Comparison of ENCODE assay signal across 20 cellular contexts in genomic region chr11:64351136-64351631, GRCh38. TPM values are rescaled to one million over a fixed set of nuclear protein-coding genes. Genes with fewer than 3 reads are reported as not detected.
A peak's percentile ranks its signal among the peaks of the same experiment; 100 is the strongest.
DNase-seq lines count a peak whose midpoint lies in the region; ATAC-seq, FAIRE-seq and TF ChIP-seq lines count a peak whose summit lies in the region.
"Had no signal": no experiment of that assay in that cellular context is flagged by ENCODE, and none has a peak within 500 bp of the region (broad histone marks: within the 10 kb centered on the region; RNA-seq: fewer than 3 reads in every experiment).

No MANE protein-coding gene starts in this region.

- TF ChIP-seq EP300 in HepG2 (IDR thresholded peaks at IDR 0.05; ENCODE audit: low read depth in 2 of 2, low read length in 2 of 2) = no peak
- TF ChIP-seq EP300 in HepG2 (CRISPR knock-in tag; IDR thresholded peaks at IDR 0.05; ENCODE audit: borderline replicate concordance) = no peak

- no peak for TF ChIP-seq RAD21 in HepG2 (CRISPR knock-in tag; IDR thresholded peaks at IDR 0.05)

- no peaks in the 10 kb centered on the region for H3K9me2 ChIP-seq in GM23338 (ENCODE audit: insufficient read depth)

- H3F3A ChIP-seq in GM23338 (replicated peaks; ENCODE audit: low read depth) = 0 out of 2 replicates have a peak, but pooled peaks cover 6% of the 10 kb centered on the region

- no peak overlapping the region for H3K9ac ChIP-seq in HepG2 (ENCODE audit: insufficient read depth, low read depth, low read length)
- H3K9ac ChIP-seq: KMS-11 had no signal

- no peaks in the 10 kb centered on the region; the same call in 2 of the 3 replicates for H3K36me3 Mint-ChIP-seq in GM23338 (ENCODE audit: low read depth)

- H3K4me2 ChIP-seq in HepG2 (ENCODE audit: low read depth, low read length) (no peak overlapping the region), GM23338 (no peak overlapping the region)
- H3K4me2 ChIP-seq: KMS-11 had no signal

- TF ChIP-seq CTCF in HepG2 (CRISPR knock-in tag; IDR thresholded peaks at IDR 0.05) (no peak), right lobe of liver (IDR thresholded peaks at IDR 0.05) (no peak), VCaP (conservative IDR thresholded peaks at IDR 0.05) (no peak), mucosa of descending colon (IDR thresholded peaks at IDR 0.05) (no peak), tibial artery (IDR thresholded peaks at IDR 0.05) (no peak), testis (IDR thresholded peaks at IDR 0.05) (no peak), GM23338 (conservative IDR thresholded peaks at IDR 0.05; ENCODE audit: low read depth in 2 of 2) (no peak)

- TF ChIP-seq POLR2A in HepG2 (IDR thresholded peaks at IDR 0.05; ENCODE audit: insufficient read depth in 1 of 2, low read depth in 2 of 2, low read length in 2 of 2) (no peak), right lobe of liver (IDR thresholded peaks at IDR 0.05) (no peak), testis (IDR thresholded peaks at IDR 0.05) (no peak)

- H3K4me1 Mint-ChIP-seq in GM23338 = peaks cover 7% of the 10 kb centered on the region

- H3K4me1 ChIP-seq in HepG2 (ENCODE audit: insufficient read depth, low read length) (peaks cover 45% of the 10 kb centered on the region), right lobe of liver (peaks cover 0 to 14% (median 0%) of the 10 kb centered on the region in 4 donors), mucosa of descending colon (ENCODE audit: low read depth) (no peaks in the 10 kb centered on the region), tibial artery (peaks cover 0 to 19% (median 10%) of the 10 kb centered on the region in 4 donors), testis (peaks cover 17% of the 10 kb centered on the region), GM23338 (ENCODE audit: insufficient read depth) (peaks cover 7% of the 10 kb centered on the region; the same call in 1 of the 2 replicates)
- H3K4me1 ChIP-seq: BE2C had no signal

- peaks cover 2 to 26% of the 10 kb centered on the region in 2 experiments; a peak in 3 of 5 replicates for H3K27me3 ChIP-seq in HepG2 (ENCODE audit: control insufficient read depth in 1 of 2, insufficient read depth in 2 of 2, low read length in 2 of 2)
- no peaks in the 10 kb centered on the region for H3K27me3 ChIP-seq in right lobe of liver
- no peaks in the 10 kb centered on the region for H3K27me3 ChIP-seq in tibial artery
- no peaks in the 10 kb centered on the region for H3K27me3 ChIP-seq in testis
- no peaks in the 10 kb centered on the region for H3K27me3 ChIP-seq in GM23338 (ENCODE audit: insufficient read depth)
- H3K27me3 ChIP-seq: BE2C had no signal

- no peak overlapping the region for H3K27ac Mint-ChIP-seq in GM23338

- CTCF ChIA-PET in HepG2 (lab: Yijun Ruan, JAX; ENCODE audit: low intra/inter-chr PET ratio, low total read pairs) = no interaction called here

- no peak overlapping the region for H3K4me3 Mint-ChIP-seq in GM23338
- H3K4me3 Mint-ChIP-seq: CD8-positive, alpha-beta T cell had no signal

- H3K4me3 ChIP-seq in HepG2 (replicated peaks in 1 of 3; ENCODE audit: insufficient read depth in 1 of 3, low read depth in 2 of 3, low read length in 3 of 3) (no peak overlapping the region), right lobe of liver (no peak overlapping the region), mucosa of descending colon (no peak overlapping the region), tibial artery (no peak overlapping the region), testis (no peak overlapping the region), GM23338 (no peak overlapping the region)

- H3K79me2 ChIP-seq in HepG2 (ENCODE audit: insufficient read depth, low read length) = no peaks in the 10 kb centered on the region
- no peaks in the 10 kb centered on the region for H3K79me2 ChIP-seq in GM23338 (replicated peaks; ENCODE audit: insufficient read depth)

- no peaks in the 10 kb centered on the region for H4K20me1 ChIP-seq in HepG2 (ENCODE audit: insufficient read depth, low read length)
- no peaks in the 10 kb centered on the region for H4K20me1 ChIP-seq in GM23338 (replicated peaks; ENCODE audit: insufficient read depth)

- no peak overlapping the region for H3K27ac ChIP-seq in HepG2 (ENCODE audit: extremely low read length, insufficient read depth, low read length)
- no peak overlapping the region for H3K27ac ChIP-seq in right lobe of liver
- peak overlapping the region; percentile 4; the same call in 1 of the 2 replicates for H3K27ac ChIP-seq in VCaP
- no peak overlapping the region for H3K27ac ChIP-seq in tibial artery
- H3K27ac ChIP-seq in testis = no peak overlapping the region
- H3K27ac ChIP-seq in GM23338 (ENCODE audit: low read depth) = no peak overlapping the region
- H3K27ac ChIP-seq: KMS-11 had no signal

- DNase-seq in HepG2 (ENCODE audit: low spot score) = no peak
- DNase-seq in right lobe of liver = no peak
- DNase-seq in mucosa of descending colon = peak in 2 of 3 donors; percentile 2 to 25
- DNase-seq in tibial artery = no peak
- no peak for DNase-seq in testis
- no peak for DNase-seq in GM23338 (ENCODE audit: low spot score)
- no peak for DNase-seq in NCI-H446 treated with DMSO at 0.1 percent for 48 hours (lab: John Stamatoyannopoulos, UW)
- DNase-seq: BE2C; CD8-positive, alpha-beta T cell; GOT3; MV-4-11; NCI-H1694 treated with DMSO at 0.1 percent for 48 hours; NCI-H510A treated with DMSO at 0.1 percent for 48 hours; NCI-H774; SIG-M5 had no signal

- H3K9me3 Mint-ChIP-seq in GM23338 = no peaks in the 10 kb centered on the region
- H3K9me3 Mint-ChIP-seq: CD8-positive, alpha-beta T cell had no signal

- H2AFZ ChIP-seq in HepG2 (ENCODE audit: low read length) (no peak overlapping the region), GM23338 (no peak overlapping the region)

- H3K36me3 ChIP-seq in HepG2 (replicated peaks in 1 of 2; ENCODE audit: control insufficient read depth in 1 of 2, insufficient read depth in 2 of 2, low read length in 2 of 2) = no peaks in the 10 kb centered on the region
- no peaks in the 10 kb centered on the region for H3K36me3 ChIP-seq in right lobe of liver
- no peaks in the 10 kb centered on the region for H3K36me3 ChIP-seq in mucosa of descending colon (ENCODE audit: low read depth)
- H3K36me3 ChIP-seq in tibial artery = no peaks in the 10 kb centered on the region
- no peaks in the 10 kb centered on the region for H3K36me3 ChIP-seq in testis (ENCODE audit: low read depth, missing control alignments)
- H3K36me3 ChIP-seq in GM23338 (ENCODE audit: insufficient read depth) = no peaks in the 10 kb centered on the region
- H3K36me3 ChIP-seq: BE2C had no signal

- no peak for FAIRE-seq in HepG2 (lab: Jason Lieb, UNC)
- FAIRE-seq: D721Med, GM12892, GM18507 had no signal

- intact Hi-C loops in HepG2 (cut with micrococcal nuclease; ENCODE audit: unreplicated experiment) (no loop called here), right lobe of liver (cut with DNase I) (no loop called here), mucosa of descending colon (cut with DNase I, micrococcal nuclease) (no loop called here), tibial artery (cut with DNase I; ENCODE audit: low total_unique reads) (no loop called here), testis (cut with DNase I; ENCODE audit: low total_unique reads) (no loop called here)

- POLR2A ChIA-PET in HepG2 (lab: Yijun Ruan, JAX) = no interaction called here

- ATAC-seq in HepG2 (no peak), right lobe of liver (no peak), mucosa of descending colon (no peak), GM23338 (no peak)
- ATAC-seq: CD8-positive, alpha-beta T cell had no signal

- WGBS in HepG2 (ENCODE audit: low lambda C conversion rate) = 71% methylated on average over 10 of the region's 18 CpGs
- WGBS in right lobe of liver (ENCODE audit: insufficient coverage, low coverage, low lambda C conversion rate, missing lambda C conversion rate) = no CpG with 5 or more reads among the region's 18 CpGs
- 90 to 97% methylated on average over 10 to 18 of the region's 18 CpGs for WGBS in testis, 2 donors

- H3K27me3 Mint-ChIP-seq in GM23338 (ENCODE audit: insufficient read depth, low read depth, poor library complexity) = peaks cover 13% of the 10 kb centered on the region

- in situ Hi-C loops in HepG2 (cut with HindIII; ENCODE audit: extremely low pct_ligation_motif_present, low pct_unique_long_range_greater_than_20kb) = no loop called here

- no TSS peak for BruUV-seq in HepG2 (replicated peaks; lab: Mats Ljungman, UMichigan)

- H3K9me3 ChIP-seq in HepG2 (ENCODE audit: low read length) = no peaks in the 10 kb centered on the region
- no peaks in the 10 kb centered on the region for H3K9me3 ChIP-seq in right lobe of liver
- no peaks in the 10 kb centered on the region for H3K9me3 ChIP-seq in mucosa of descending colon
- no peaks in the 10 kb centered on the region for H3K9me3 ChIP-seq in tibial artery
- H3K9me3 ChIP-seq in testis = no peaks in the 10 kb centered on the region
- H3K9me3 ChIP-seq: BE2C had no signal

RNA-seq across cellular contexts. Expression of gene RPS6KA4, which starts 7.8 kb away (rescaled TPM):
- 8.9 and 14.2 TPM in 2 replicates for total RNA-seq in HepG2 (2016; rRNA removed; fragmentation: Illumina TruSeq; extraction: Trizol)
- 3.2 and 3.4 TPM in 2 replicates for total RNA-seq in HepG2 (2016; cell fraction: cytosol; rRNA removed; fragmentation: Illumina TruSeq; extraction: Trizol; ENCODE audit: low read depth)
- 7.2 and 13.5 TPM in 2 replicates for total RNA-seq in HepG2 (2016; cell fraction: insoluble cytoplasmic fraction; rRNA removed; fragmentation: Illumina TruSeq; extraction: Trizol)
- total RNA-seq in HepG2 (2016; cell fraction: membrane; rRNA removed; fragmentation: Illumina TruSeq; extraction: Trizol) = 9.3 and 10.1 TPM in 2 replicates
- total RNA-seq in HepG2 (2016; cell fraction: nucleus; rRNA removed; fragmentation: Illumina TruSeq; extraction: Trizol) = 9.5 and 11.5 TPM in 2 replicates
- 8.9 and 12.2 TPM in 2 replicates for polyA plus RNA-seq in HepG2 (2011; rRNA removed)
- polyA plus RNA-seq in HepG2 (2011; cell fraction: cytosol; rRNA removed) = 7.1 and 9.1 TPM in 2 replicates
- polyA plus RNA-seq in HepG2 (2011; cell fraction: nucleus; rRNA removed) = 37.0 and 38.2 TPM in 2 replicates
- polyA plus RNA-seq in HepG2 (2012) = 5.8 and 12.8 TPM in 2 replicates
- polyA plus RNA-seq in HepG2 (2016; cell fraction: cytosol; fragmentation: Illumina TruSeq; extraction: Trizol; ENCODE audit: low read depth) = 3.1 and 3.8 TPM in 2 replicates
- polyA plus RNA-seq in HepG2 (2016; cell fraction: insoluble cytoplasmic fraction; fragmentation: Illumina TruSeq; extraction: Trizol; ENCODE audit: low read depth) = 10.0 and 10.2 TPM in 2 replicates
- 6.7 and 8.9 TPM in 2 replicates for polyA plus RNA-seq in HepG2 (2016; cell fraction: membrane; fragmentation: Illumina TruSeq; extraction: Trizol; ENCODE audit: low read depth)
- polyA plus RNA-seq in HepG2 (2016; cell fraction: nucleus; fragmentation: Illumina TruSeq; extraction: Trizol; ENCODE audit: insufficient read depth, low read depth) = 19.2 and 21.5 TPM in 2 replicates
- polyA minus RNA-seq in HepG2 (2011; rRNA and poly(A)+ RNA removed; ENCODE audit: low replicate concordance) = 25.7 and 70.4 TPM in 2 replicates
- polyA minus RNA-seq in HepG2 (2011; cell fraction: cytosol; rRNA and poly(A)+ RNA removed) = 8.2 and 8.6 TPM in 2 replicates
- 13.4 and 15.9 TPM in 2 replicates for polyA minus RNA-seq in HepG2 (2011; cell fraction: nucleus; rRNA and poly(A)+ RNA removed)
- total RNA-seq in right lobe of liver = 10 to 100 TPM in 3 of 6 experiments, 1 to 10 TPM in 3; 6.6 to 17.9 (median 10.3) TPM
- 10 to 100 TPM; 33.6 to 39.8 (median 36.5) TPM for total RNA-seq in mucosa of descending colon
- total RNA-seq in testis = 10 to 100 TPM; 15.6 TPM
- 9.2 TPM for polyA plus RNA-seq in testis (ENCODE audit: insufficient read depth, low read depth, low replicate concordance)
- 18.6 and 19.9 TPM in 2 replicates for total RNA-seq in GM23338 (2014; rRNA removed; shearing (Covaris generic))
- 3.5 and 4.1 TPM in 2 replicates for polyA plus RNA-seq in GM23338 (2016; fragmentation: Nextera tagmentation; extraction: Ambion mirVana)

RNA-seq across cellular contexts. Expression of gene CCDC88B, which starts 11.2 kb away (rescaled TPM):
- 4.8 and 5.2 TPM in 2 replicates for total RNA-seq in HepG2 (2016; rRNA removed; fragmentation: Illumina TruSeq; extraction: Trizol)
- 0.79 and 2.6 TPM in 2 replicates for total RNA-seq in HepG2 (2016; cell fraction: cytosol; rRNA removed; fragmentation: Illumina TruSeq; extraction: Trizol; ENCODE audit: low read depth)
- 4.5 and 6.0 TPM in 2 replicates for total RNA-seq in HepG2 (2016; cell fraction: insoluble cytoplasmic fraction; rRNA removed; fragmentation: Illumina TruSeq; extraction: Trizol)
- total RNA-seq in HepG2 (2016; cell fraction: membrane; rRNA removed; fragmentation: Illumina TruSeq; extraction: Trizol) = 2.3 and 3.5 TPM in 2 replicates
- total RNA-seq in HepG2 (2016; cell fraction: nucleus; rRNA removed; fragmentation: Illumina TruSeq; extraction: Trizol) = 1.6 and 4.1 TPM in 2 replicates
- 3.6 and 5.2 TPM in 2 replicates for polyA plus RNA-seq in HepG2 (2011; rRNA removed)
- 3.3 and 7.3 TPM in 2 replicates for polyA plus RNA-seq in HepG2 (2011; cell fraction: cytosol; rRNA removed)
- 5.2 and 5.4 TPM in 2 replicates for polyA plus RNA-seq in HepG2 (2011; cell fraction: nucleus; rRNA removed)
- 3.7 and 4.5 TPM in 2 replicates for polyA plus RNA-seq in HepG2 (2012)
- 2.2 and 3.7 TPM in 2 replicates for polyA plus RNA-seq in HepG2 (2016; cell fraction: cytosol; fragmentation: Illumina TruSeq; extraction: Trizol; ENCODE audit: low read depth)
- 5.2 and 6.7 TPM in 2 replicates for polyA plus RNA-seq in HepG2 (2016; cell fraction: insoluble cytoplasmic fraction; fragmentation: Illumina TruSeq; extraction: Trizol; ENCODE audit: low read depth)
- polyA plus RNA-seq in HepG2 (2016; cell fraction: membrane; fragmentation: Illumina TruSeq; extraction: Trizol; ENCODE audit: low read depth) = 1.4 and 2.3 TPM in 2 replicates
- 3.9 and 4.5 TPM in 2 replicates for polyA plus RNA-seq in HepG2 (2016; cell fraction: nucleus; fragmentation: Illumina TruSeq; extraction: Trizol; ENCODE audit: insufficient read depth, low read depth)
- polyA minus RNA-seq in HepG2 (2011; rRNA and poly(A)+ RNA removed; ENCODE audit: low replicate concordance) = 2.7 and 7.5 TPM in 2 replicates
- 1.1 and 1.8 TPM in 2 replicates for polyA minus RNA-seq in HepG2 (2011; cell fraction: cytosol; rRNA and poly(A)+ RNA removed)
- polyA minus RNA-seq in HepG2 (2011; cell fraction: nucleus; rRNA and poly(A)+ RNA removed) = 1.5 and 3.2 TPM in 2 replicates
- 10 to 100 TPM in 1 of 6 experiments, 1 to 10 TPM in 5; 2.4 to 10.6 (median 4.9) TPM for total RNA-seq in right lobe of liver
- total RNA-seq in mucosa of descending colon = 10 to 100 TPM; 13.4 to 32.5 (median 28.8) TPM
- 10 to 100 TPM; 16.6 to 23.5 TPM for total RNA-seq in testis
- polyA plus RNA-seq in testis (ENCODE audit: insufficient read depth, low read depth, low replicate concordance) = 28.5 TPM
- 12.1 and 12.3 TPM in 2 replicates for total RNA-seq in GM23338 (2014; rRNA removed; shearing (Covaris generic))
- 5.9 and 6.8 TPM in 2 replicates for polyA plus RNA-seq in GM23338 (2016; fragmentation: Nextera tagmentation; extraction: Ambion mirVana)

RNA-seq across cellular contexts. Expression of gene PRDX5, which starts 33.3 kb away (rescaled TPM):
- total RNA-seq in HepG2 (2016; rRNA removed; fragmentation: Illumina TruSeq; extraction: Trizol) (215 and 266 TPM in 2 replicates), right lobe of liver (100 to 1,000 TPM in 2 of 6 experiments, 10 to 100 TPM in 4; 84.0 to 172 (median 89.3) TPM), mucosa of descending colon (100 to 1,000 TPM; 159 to 512 (median 353) TPM), testis (100 to 1,000 TPM; 189 to 271 TPM)
- 189 and 238 TPM in 2 replicates for total RNA-seq in HepG2 (2016; cell fraction: cytosol; rRNA removed; fragmentation: Illumina TruSeq; extraction: Trizol; ENCODE audit: low read depth)
- total RNA-seq in HepG2 (2016; cell fraction: insoluble cytoplasmic fraction; rRNA removed; fragmentation: Illumina TruSeq; extraction: Trizol) = 225 and 290 TPM in 2 replicates
- 184 and 217 TPM in 2 replicates for total RNA-seq in HepG2 (2016; cell fraction: membrane; rRNA removed; fragmentation: Illumina TruSeq; extraction: Trizol)
- 61.4 and 65.1 TPM in 2 replicates for total RNA-seq in HepG2 (2016; cell fraction: nucleus; rRNA removed; fragmentation: Illumina TruSeq; extraction: Trizol)
- polyA plus RNA-seq in HepG2 (2011; rRNA removed) (288 and 311 TPM in 2 replicates), testis (ENCODE audit: insufficient read depth, low read depth, low replicate concordance) (287 TPM), GM23338 (2016; fragmentation: Nextera tagmentation; extraction: Ambion mirVana) (300 and 312 TPM in 2 replicates)
- 480 and 511 TPM in 2 replicates for polyA plus RNA-seq in HepG2 (2011; cell fraction: cytosol; rRNA removed)
- 86.1 and 95.5 TPM in 2 replicates for polyA plus RNA-seq in HepG2 (2011; cell fraction: nucleus; rRNA removed)
- 188 and 213 TPM in 2 replicates for polyA plus RNA-seq in HepG2 (2012)
- 258 and 314 TPM in 2 replicates for polyA plus RNA-seq in HepG2 (2016; cell fraction: cytosol; fragmentation: Illumina TruSeq; extraction: Trizol; ENCODE audit: low read depth)
- 351 and 378 TPM in 2 replicates for polyA plus RNA-seq in HepG2 (2016; cell fraction: insoluble cytoplasmic fraction; fragmentation: Illumina TruSeq; extraction: Trizol; ENCODE audit: low read depth)
- polyA plus RNA-seq in HepG2 (2016; cell fraction: membrane; fragmentation: Illumina TruSeq; extraction: Trizol; ENCODE audit: low read depth) = 187 and 232 TPM in 2 replicates
- 155 and 156 TPM in 2 replicates for polyA plus RNA-seq in HepG2 (2016; cell fraction: nucleus; fragmentation: Illumina TruSeq; extraction: Trizol; ENCODE audit: insufficient read depth, low read depth)
- polyA minus RNA-seq in HepG2 (2011; rRNA and poly(A)+ RNA removed; ENCODE audit: low replicate concordance) = 66.0 and 255 TPM in 2 replicates
- 56.2 and 60.1 TPM in 2 replicates for polyA minus RNA-seq in HepG2 (2011; cell fraction: cytosol; rRNA and poly(A)+ RNA removed)
- polyA minus RNA-seq in HepG2 (2011; cell fraction: nucleus; rRNA and poly(A)+ RNA removed) = 17.0 and 18.0 TPM in 2 replicates
- 202 and 212 TPM in 2 replicates for total RNA-seq in GM23338 (2014; rRNA removed; shearing (Covaris generic))

RNA-seq across cellular contexts. Expression of gene TRMT112, which starts 33.8 kb away (rescaled TPM):
- total RNA-seq in HepG2 (2016; rRNA removed; fragmentation: Illumina TruSeq; extraction: Trizol) (409 and 492 TPM in 2 replicates), right lobe of liver (100 to 1,000 TPM in 2 of 6 experiments, 10 to 100 TPM in 4; 58.0 to 122 (median 85.3) TPM), mucosa of descending colon (100 to 1,000 TPM in 1 of 3 donors, 10 to 100 TPM in 2; 48.5 to 122 (median 63.5) TPM), testis (100 to 1,000 TPM; 303 to 340 TPM)
- total RNA-seq in HepG2 (2016; cell fraction: cytosol; rRNA removed; fragmentation: Illumina TruSeq; extraction: Trizol; ENCODE audit: low read depth) = 143 and 170 TPM in 2 replicates
- total RNA-seq in HepG2 (2016; cell fraction: insoluble cytoplasmic fraction; rRNA removed; fragmentation: Illumina TruSeq; extraction: Trizol) = 431 and 531 TPM in 2 replicates
- total RNA-seq in HepG2 (2016; cell fraction: membrane; rRNA removed; fragmentation: Illumina TruSeq; extraction: Trizol) = 166 and 190 TPM in 2 replicates
- 130 and 144 TPM in 2 replicates for total RNA-seq in HepG2 (2016; cell fraction: nucleus; rRNA removed; fragmentation: Illumina TruSeq; extraction: Trizol)
- polyA plus RNA-seq in HepG2 (2011; rRNA removed) (151 and 186 TPM in 2 replicates), testis (ENCODE audit: insufficient read depth, low read depth, low replicate concordance) (275 TPM), GM23338 (2016; fragmentation: Nextera tagmentation; extraction: Ambion mirVana) (927 and 1,003 TPM in 2 replicates)
- polyA plus RNA-seq in HepG2 (2011; cell fraction: cytosol; rRNA removed) = 301 and 330 TPM in 2 replicates
- polyA plus RNA-seq in HepG2 (2011; cell fraction: nucleus; rRNA removed) = 78.5 and 80.8 TPM in 2 replicates
- polyA plus RNA-seq in HepG2 (2012) = 233 and 237 TPM in 2 replicates
- 138 and 154 TPM in 2 replicates for polyA plus RNA-seq in HepG2 (2016; cell fraction: cytosol; fragmentation: Illumina TruSeq; extraction: Trizol; ENCODE audit: low read depth)
- polyA plus RNA-seq in HepG2 (2016; cell fraction: insoluble cytoplasmic fraction; fragmentation: Illumina TruSeq; extraction: Trizol; ENCODE audit: low read depth) = 410 and 435 TPM in 2 replicates
- polyA plus RNA-seq in HepG2 (2016; cell fraction: membrane; fragmentation: Illumina TruSeq; extraction: Trizol; ENCODE audit: low read depth) = 153 and 156 TPM in 2 replicates
- polyA plus RNA-seq in HepG2 (2016; cell fraction: nucleus; fragmentation: Illumina TruSeq; extraction: Trizol; ENCODE audit: insufficient read depth, low read depth) = 204 and 210 TPM in 2 replicates
- polyA minus RNA-seq in HepG2 (2011; rRNA and poly(A)+ RNA removed; ENCODE audit: low replicate concordance) = 77.3 and 151 TPM in 2 replicates
- 51.7 and 73.4 TPM in 2 replicates for polyA minus RNA-seq in HepG2 (2011; cell fraction: cytosol; rRNA and poly(A)+ RNA removed)
- polyA minus RNA-seq in HepG2 (2011; cell fraction: nucleus; rRNA and poly(A)+ RNA removed) = 24.2 and 30.1 TPM in 2 replicates
- 298 and 349 TPM in 2 replicates for total RNA-seq in GM23338 (2014; rRNA removed; shearing (Covaris generic))

RNA-seq across cellular contexts. Expression of gene ESRRA, which starts 45.9 kb away (rescaled TPM):
- total RNA-seq in HepG2 (2016; rRNA removed; fragmentation: Illumina TruSeq; extraction: Trizol) = 28.3 and 36.3 TPM in 2 replicates
- total RNA-seq in HepG2 (2016; cell fraction: cytosol; rRNA removed; fragmentation: Illumina TruSeq; extraction: Trizol; ENCODE audit: low read depth) = 21.0 and 23.1 TPM in 2 replicates
- total RNA-seq in HepG2 (2016; cell fraction: insoluble cytoplasmic fraction; rRNA removed; fragmentation: Illumina TruSeq; extraction: Trizol) = 26.0 and 36.9 TPM in 2 replicates
- 46.3 and 50.0 TPM in 2 replicates for total RNA-seq in HepG2 (2016; cell fraction: membrane; rRNA removed; fragmentation: Illumina TruSeq; extraction: Trizol)
- total RNA-seq in HepG2 (2016; cell fraction: nucleus; rRNA removed; fragmentation: Illumina TruSeq; extraction: Trizol) = 18.8 and 23.8 TPM in 2 replicates
- polyA plus RNA-seq in HepG2 (2011; rRNA removed) = 18.1 and 24.3 TPM in 2 replicates
- polyA plus RNA-seq in HepG2 (2011; cell fraction: cytosol; rRNA removed) = 23.6 and 37.4 TPM in 2 replicates
- polyA plus RNA-seq in HepG2 (2011; cell fraction: nucleus; rRNA removed) = 31.2 and 32.0 TPM in 2 replicates
- polyA plus RNA-seq in HepG2 (2012) = 15.3 and 20.7 TPM in 2 replicates
- polyA plus RNA-seq in HepG2 (2016; cell fraction: cytosol; fragmentation: Illumina TruSeq; extraction: Trizol; ENCODE audit: low read depth) = 15.0 and 16.3 TPM in 2 replicates
- polyA plus RNA-seq in HepG2 (2016; cell fraction: insoluble cytoplasmic fraction; fragmentation: Illumina TruSeq; extraction: Trizol; ENCODE audit: low read depth) = 19.1 and 21.1 TPM in 2 replicates
- 25.2 and 26.9 TPM in 2 replicates for polyA plus RNA-seq in HepG2 (2016; cell fraction: membrane; fragmentation: Illumina TruSeq; extraction: Trizol; ENCODE audit: low read depth)
- 37.3 and 45.3 TPM in 2 replicates for polyA plus RNA-seq in HepG2 (2016; cell fraction: nucleus; fragmentation: Illumina TruSeq; extraction: Trizol; ENCODE audit: insufficient read depth, low read depth)
- polyA minus RNA-seq in HepG2 (2011; rRNA and poly(A)+ RNA removed; ENCODE audit: low replicate concordance) = 28.9 and 57.4 TPM in 2 replicates
- polyA minus RNA-seq in HepG2 (2011; cell fraction: cytosol; rRNA and poly(A)+ RNA removed) = 13.1 and 14.8 TPM in 2 replicates
- 10.8 and 12.1 TPM in 2 replicates for polyA minus RNA-seq in HepG2 (2011; cell fraction: nucleus; rRNA and poly(A)+ RNA removed)
- 10 to 100 TPM; 28.5 to 82.6 (median 47.7) TPM for total RNA-seq in right lobe of liver
- 100 to 1,000 TPM; 126 to 204 (median 183) TPM for total RNA-seq in mucosa of descending colon
- total RNA-seq in testis = 10 to 100 TPM; 19.3 to 22.0 TPM
- 13.7 TPM for polyA plus RNA-seq in testis (ENCODE audit: insufficient read depth, low read depth, low replicate concordance)
- total RNA-seq in GM23338 (2014; rRNA removed; shearing (Covaris generic)) = 50.1 and 55.1 TPM in 2 replicates
- 13.7 and 15.7 TPM in 2 replicates for polyA plus RNA-seq in GM23338 (2016; fragmentation: Nextera tagmentation; extraction: Ambion mirVana)

Comparison
In these comparisons a context has a peak if more than half of its experiments do, and no peak if none do; other contexts are left out.
1. DNase-seq: peak in mucosa of descending colon (2 of 3); none in HepG2 (single experiment), right lobe of liver (0 of 3), tibial artery (0 of 2), testis (single experiment), GM23338 (single experiment) and NCI-H446 treated with DMSO at 0.1 percent for 48 hours (single experiment).